8 cellular contexts compared by ENCODE assay signal in genomic region chr5:373710-374602, GRCh38. TPM values are rescaled to one million over a fixed set of nuclear protein-coding genes. Genes with fewer than 3 reads are reported as not detected.
A peak's percentile ranks its signal among the peaks of the same experiment; 100 is the strongest.
DNase-seq lines count a peak whose midpoint lies in the region; ATAC-seq and TF ChIP-seq lines count a peak whose summit lies in the region.

No MANE protein-coding gene starts in this region.

- TF ChIP-seq CTCF in neural crest cell (conservative IDR thresholded peaks at IDR 0.05) (no peak), tibial nerve (IDR thresholded peaks at IDR 0.05) (no peak)

- DNase-seq in COLO668 (lab: John Stamatoyannopoulos, UW; ENCODE audit: unreplicated experiment) (peak; percentile 95), NCI-H2171 treated with DMSO at 0.1 percent for 48 hours (lab: John Stamatoyannopoulos, UW) (peak; percentile 71), neural crest cell (ENCODE audit: low read depth, low spot score) (no peak), tibial nerve (ENCODE audit: low spot score in 2 of 2) (no peak)
- peak; percentile 87 for DNase-seq in activated CD8-positive, alpha-beta T cell treated with anti-CD3 and anti-CD28 coated beads, Interleukin-2, amount 10 ng/mL, durations not matched to agents 7 days and 5 days

- peaks cover 54% of the 10 kb centered on the region for H3K36me3 Mint-ChIP-seq in activated CD8-positive, alpha-beta T cell treated with anti-CD3 and anti-CD28 coated beads, Interleukin-2, amount 10 ng/mL, durations not matched to agents 7 days and 5 days (ENCODE audit: low read depth)
- no peaks in the 10 kb centered on the region for H3K36me3 Mint-ChIP-seq in neural crest cell (ENCODE audit: low read depth)

- POLR2A ChIA-PET in activated CD8-positive, alpha-beta T cell treated with anti-CD3 and anti-CD28 coated beads, Interleukin-2, amount 10 ng/mL, durations not matched to agents 7 days and 5 days (lab: Charles Lee): interaction anchor here (0.6 to 2.9 kb wide), 3 partner anchors 19 to 31 kb away, joined by 3 to 18 read pairs (median 5); no protein-coding TSS in a partner anchor

- H3K9me3 Mint-ChIP-seq in activated CD8-positive, alpha-beta T cell treated with anti-CD3 and anti-CD28 coated beads, Interleukin-2, amount 10 ng/mL, durations not matched to agents 7 days and 5 days (ENCODE audit: insufficient read depth): no peaks in the 10 kb centered on the region
- H3K9me3 Mint-ChIP-seq in neural crest cell: no peaks in the 10 kb centered on the region

- TF ChIP-seq POLR2A in tibial nerve (IDR thresholded peaks at IDR 0.05): no peak

- no peaks in the 10 kb centered on the region for H3K27me3 Mint-ChIP-seq in activated CD8-positive, alpha-beta T cell treated with anti-CD3 and anti-CD28 coated beads, Interleukin-2, amount 10 ng/mL, durations not matched to agents 7 days and 5 days (ENCODE audit: low read depth)
- peaks cover 23% of the 10 kb centered on the region for H3K27me3 Mint-ChIP-seq in neural crest cell (ENCODE audit: low read depth)

- CTCF ChIA-PET in activated CD8-positive, alpha-beta T cell treated with anti-CD3 and anti-CD28 coated beads, Interleukin-2, amount 10 ng/mL, durations not matched to agents 7 days and 5 days (lab: Charles Lee): interaction anchor here (1.2 kb wide), 1 partner anchor 9 kb away, joined by 3 read pairs; no protein-coding TSS in a partner anchor

- peak overlapping the region; percentile 70 for H3K4me3 Mint-ChIP-seq in activated CD8-positive, alpha-beta T cell treated with anti-CD3 and anti-CD28 coated beads, Interleukin-2, amount 10 ng/mL, durations not matched to agents 7 days and 5 days
- H3K4me3 Mint-ChIP-seq in neural crest cell: peak overlapping the region; percentile 24

- peak overlapping the region; percentile 97 for H3K27ac Mint-ChIP-seq in activated CD8-positive, alpha-beta T cell treated with anti-CD3 and anti-CD28 coated beads, Interleukin-2, amount 10 ng/mL, durations not matched to agents 7 days and 5 days
- H3K27ac Mint-ChIP-seq in neural crest cell (ENCODE audit: unreplicated experiment): no peak overlapping the region

- TF ChIP-seq EP300 in tibial nerve (IDR thresholded peaks at IDR 0.05): no peak

- H3K9me3 ChIP-seq in tibial nerve: no peaks in the 10 kb centered on the region

- H3K27me3 ChIP-seq in tibial nerve: peaks cover 0 to 27% of the 10 kb centered on the region in 2 donors

- H3K4me3 ChIP-seq in tibial nerve: peak overlapping the region in 3 of 4 donors; percentile 36 to 47 (median 46)

- peaks cover 87% of the 10 kb centered on the region for H3K4me1 Mint-ChIP-seq in activated CD8-positive, alpha-beta T cell treated with anti-CD3 and anti-CD28 coated beads, Interleukin-2, amount 10 ng/mL, durations not matched to agents 7 days and 5 days (ENCODE audit: low read depth)
- H3K4me1 Mint-ChIP-seq in neural crest cell: peaks cover 2% of the 10 kb centered on the region

- ATAC-seq in GM21423 (IDR thresholded peaks at IDR 0.05; ENCODE audit: unreplicated experiment) (peak; percentile 28), esophagus mucosa (peak; percentile 10), GM18867 (IDR thresholded peaks at IDR 0.05; ENCODE audit: unreplicated experiment) (no peak)
- ATAC-seq in activated CD8-positive, alpha-beta T cell treated with anti-CD3 and anti-CD28 coated beads, Interleukin-2, amount 10 ng/mL, durations not matched to agents 7 days and 5 days: peak; percentile 54

- no peaks in the 10 kb centered on the region for H3K36me3 ChIP-seq in tibial nerve

- 5 to 10% methylated on average over 18 to 41 of the region's 86 CpGs for WGBS in tibial nerve, 2 donors

- H3K27ac ChIP-seq in tibial nerve: peak overlapping the region in 2 of 4 donors; percentile 48 to 59

- peaks cover 0 to 22% (median 9%) of the 10 kb centered on the region in 4 donors for H3K4me1 ChIP-seq in tibial nerve

RNA-seq across cellular contexts. Expression of gene AHRR, which starts 52.4 kb away (rescaled TPM):
- 10 to 100 TPM; 56.1 to 57.2 TPM for total RNA-seq in activated CD8-positive, alpha-beta T cell treated with anti-CD3 and anti-CD28 coated beads, Interleukin-2, amount 10 ng/mL, durations not matched to agents 7 days and 5 days
- 1.1 TPM for total RNA-seq in esophagus mucosa
- 1.0 and 1.3 TPM in 2 replicates for total RNA-seq in neural crest cell
- total RNA-seq in tibial nerve: 1 to 10 TPM in 3 of 4 donors, not detected in 1; 1.0 to 4.8 (median 1.2) TPM

Comparison
In these comparisons a context has a peak if more than half of its experiments do, and no peak if none do; other contexts are left out.
1. DNase-seq: peak in COLO668 (single experiment), NCI-H2171 treated with DMSO at 0.1 percent for 48 hours (single experiment) and activated CD8-positive, alpha-beta T cell treated with anti-CD3 and anti-CD28 coated beads, Interleukin-2, amount 10 ng/mL, durations not matched to agents 7 days and 5 days (single experiment); none in neural crest cell (single experiment) and tibial nerve (0 of 2).
2. RNA of gene AHRR, which starts 52.4 kb away (total RNA-seq): 56.1 to 57.2 TPM in activated CD8-positive, alpha-beta T cell treated with anti-CD3 and anti-CD28 coated beads, Interleukin-2, amount 10 ng/mL, durations not matched to agents 7 days and 5 days; 1.0 to 4.8 TPM in tibial nerve, 1.1 TPM in esophagus mucosa (single experiment) and 1.0 to 1.3 TPM in neural crest cell; every median in the first group is over 4 times any median in the second.